ENCODE assay signal across 2 cellular contexts in the genomic region with DNA sequence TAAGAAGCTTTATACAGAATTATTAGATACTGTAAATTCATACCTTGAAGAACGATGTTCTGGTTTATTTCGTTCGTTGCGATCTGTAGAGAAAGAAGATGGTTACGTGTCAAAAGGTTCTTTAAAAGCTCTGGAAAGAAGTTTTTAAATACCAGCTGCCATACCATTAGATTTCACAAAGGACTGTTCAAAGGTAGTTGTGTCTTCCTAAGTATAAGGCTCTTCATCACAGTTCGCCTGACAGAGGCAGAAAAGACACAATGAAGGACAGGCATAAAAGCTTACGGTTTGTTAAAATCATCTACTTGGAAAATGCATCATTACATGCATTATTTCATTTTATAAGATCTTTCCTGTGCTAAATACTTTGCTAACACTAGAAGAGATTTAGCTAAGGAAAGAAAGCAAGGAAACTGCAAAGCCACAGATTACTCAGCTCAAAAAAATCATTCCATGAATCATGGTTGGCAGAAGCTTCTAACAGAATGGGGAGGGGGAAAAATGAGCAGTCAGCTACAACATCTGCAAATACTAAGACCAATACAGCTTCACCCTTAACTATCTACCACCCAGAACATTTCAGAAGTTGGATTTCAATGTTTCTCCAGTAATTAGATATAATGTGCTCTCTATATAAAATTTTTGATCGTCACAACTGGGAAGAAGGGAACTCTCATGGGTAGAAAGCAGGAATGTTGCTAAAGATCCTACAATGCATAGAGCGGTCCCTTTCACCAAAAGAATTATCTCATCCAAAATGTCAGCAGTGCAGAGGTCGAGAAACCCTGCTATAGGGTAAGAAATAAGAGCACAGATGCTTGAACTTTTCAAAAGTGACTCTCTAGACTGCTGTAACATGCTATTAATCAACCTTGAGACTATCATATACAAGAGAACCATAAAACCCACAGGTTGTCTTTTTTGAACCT.
TF ChIP-seq lines count a peak whose summit lies in the region.

No MANE protein-coding gene starts in this region.

TF ChIP-seq in IMR-90, 13 proteins besides CTCF, POLR2A, EP300 and RAD21:
- TF ChIP-seq, protein P1, sequence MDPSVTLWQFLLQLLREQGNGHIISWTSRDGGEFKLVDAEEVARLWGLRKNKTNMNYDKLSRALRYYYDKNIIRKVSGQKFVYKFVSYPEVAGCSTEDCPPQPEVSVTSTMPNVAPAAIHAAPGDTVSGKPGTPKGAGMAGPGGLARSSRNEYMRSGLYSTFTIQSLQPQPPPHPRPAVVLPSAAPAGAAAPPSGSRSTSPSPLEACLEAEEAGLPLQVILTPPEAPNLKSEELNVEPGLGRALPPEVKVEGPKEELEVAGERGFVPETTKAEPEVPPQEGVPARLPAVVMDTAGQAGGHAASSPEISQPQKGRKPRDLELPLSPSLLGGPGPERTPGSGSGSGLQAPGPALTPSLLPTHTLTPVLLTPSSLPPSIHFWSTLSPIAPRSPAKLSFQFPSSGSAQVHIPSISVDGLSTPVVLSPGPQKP (IDR thresholded peaks at IDR 0.05; ENCODE audit: borderline replicate concordance, low read depth, low read length) = no peak
- TF ChIP-seq, protein P2, sequence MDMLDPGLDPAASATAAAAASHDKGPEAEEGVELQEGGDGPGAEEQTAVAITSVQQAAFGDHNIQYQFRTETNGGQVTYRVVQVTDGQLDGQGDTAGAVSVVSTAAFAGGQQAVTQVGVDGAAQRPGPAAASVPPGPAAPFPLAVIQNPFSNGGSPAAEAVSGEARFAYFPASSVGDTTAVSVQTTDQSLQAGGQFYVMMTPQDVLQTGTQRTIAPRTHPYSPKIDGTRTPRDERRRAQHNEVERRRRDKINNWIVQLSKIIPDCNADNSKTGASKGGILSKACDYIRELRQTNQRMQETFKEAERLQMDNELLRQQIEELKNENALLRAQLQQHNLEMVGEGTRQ (IDR thresholded peaks at IDR 0.05; ENCODE audit: low read depth, low read length) = no peak
- TF ChIP-seq CEBPB (IDR thresholded peaks at IDR 0.05; ENCODE audit: low read depth, low read length) (no peak), MAZ (IDR thresholded peaks at IDR 0.05; ENCODE audit: borderline replicate concordance, low read depth, low read length) (peak; percentile 94), RFX5 (IDR thresholded peaks at IDR 0.05; ENCODE audit: low read depth, low read length) (no peak), MAFK (IDR thresholded peaks at IDR 0.05; ENCODE audit: low read depth, low read length) (peak; percentile 62), FOS (IDR thresholded peaks at IDR 0.05; ENCODE audit: low read depth, low read length) (peak; percentile 70), BHLHE40 (IDR thresholded peaks at IDR 0.05; ENCODE audit: low read depth, low read length) (no peak), MXI1 (IDR thresholded peaks at IDR 0.05; ENCODE audit: borderline replicate concordance, low read depth, low read length) (no peak), NFE2L2 (IDR thresholded peaks at IDR 0.05; ENCODE audit: low read depth, low read length) (no peak)
TF ChIP-seq in IMR-90: peak in this region for 3.

TF ChIP-seq in endothelial cell of umbilical vein, 7 proteins besides CTCF, POLR2A, EP300 and RAD21:
- TF ChIP-seq EZH2 (IDR thresholded peaks at IDR 0.05; ENCODE audit: borderline replicate concordance, low read depth, low read length, severe bottlenecking) (no peak), MYC (IDR thresholded peaks at IDR 0.05; ENCODE audit: low read depth, low read length) (no peak), POLR2AphosphoS5 (IDR thresholded peaks at IDR 0.05; ENCODE audit: insufficient read depth, low read depth, low read length) (no peak), GATA2 (IDR thresholded peaks at IDR 0.05; ENCODE audit: insufficient read depth, insufficient read length, low read depth, low read length) (no peak), FOS (IDR thresholded peaks at IDR 0.05; ENCODE audit: borderline replicate concordance, insufficient read depth, low read length) (peak; percentile 81), JUN (IDR thresholded peaks at IDR 0.05; ENCODE audit: borderline replicate concordance, insufficient read depth, insufficient read length, low read depth) (peak; percentile 72)
- TF ChIP-seq, protein P3, sequence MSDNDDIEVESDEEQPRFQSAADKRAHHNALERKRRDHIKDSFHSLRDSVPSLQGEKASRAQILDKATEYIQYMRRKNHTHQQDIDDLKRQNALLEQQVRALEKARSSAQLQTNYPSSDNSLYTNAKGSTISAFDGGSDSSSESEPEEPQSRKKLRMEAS (IDR thresholded peaks at IDR 0.05; ENCODE audit: insufficient read depth, insufficient read length) = no peak
